Comparison of ENCODE assay signal across 8 cellular contexts in genomic region chr1:39816431-39817090, GRCh38. TPM values are rescaled to one million over a fixed set of nuclear protein-coding genes. Genes with fewer than 3 reads are reported as not detected.
DNase-seq lines count a peak whose midpoint lies in the region; ATAC-seq, FAIRE-seq and TF ChIP-seq lines count a peak whose summit lies in the region.

No MANE protein-coding gene starts in this region.

- H3K36me3 Mint-ChIP-seq in activated CD8-positive, alpha-beta T cell treated with anti-CD3 and anti-CD28 coated beads, Interleukin-2, amount 10 ng/mL, durations not matched to agents 7 days and 5 days (ENCODE audit: low read depth), result no peaks in the 10 kb centered on the region
- no peaks in the 10 kb centered on the region for H3K36me3 Mint-ChIP-seq in mesothelial cell of epicardium

- peak; percentile 98 for FAIRE-seq in H1 (lab: Jason Lieb, UNC)

- H3K27me3 Mint-ChIP-seq in activated CD8-positive, alpha-beta T cell treated with anti-CD3 and anti-CD28 coated beads, Interleukin-2, amount 10 ng/mL, durations not matched to agents 7 days and 5 days (ENCODE audit: low read depth), result peaks cover 30% of the 10 kb centered on the region
- H3K27me3 Mint-ChIP-seq in mesothelial cell of epicardium (ENCODE audit: low read depth), result peaks cover 13% of the 10 kb centered on the region

- no peak overlapping the region for H4K8ac ChIP-seq in H1 (ENCODE audit: extremely low read depth, insufficient read depth, low read length)

- no peak overlapping the region for H3K14ac ChIP-seq in H1 (ENCODE audit: insufficient read length)

- H3K79me1 ChIP-seq in H1 (ENCODE audit: low read depth, low read length), result no peaks in the 10 kb centered on the region

- H3K27ac Mint-ChIP-seq in activated CD8-positive, alpha-beta T cell treated with anti-CD3 and anti-CD28 coated beads, Interleukin-2, amount 10 ng/mL, durations not matched to agents 7 days and 5 days, result no peak overlapping the region
- H3K27ac Mint-ChIP-seq in mesothelial cell of epicardium, result no peak overlapping the region

- H4K5ac ChIP-seq in H1 (ENCODE audit: insufficient read length, low read depth, low read length), result no peak overlapping the region

- H3K56ac ChIP-seq in H1 (replicated peaks; ENCODE audit: insufficient read length, low read depth, low read length), result no peak overlapping the region

- H3K23ac ChIP-seq in H1 (ENCODE audit: insufficient read length), result no peak overlapping the region

- H3K9me3 Mint-ChIP-seq in activated CD8-positive, alpha-beta T cell treated with anti-CD3 and anti-CD28 coated beads, Interleukin-2, amount 10 ng/mL, durations not matched to agents 7 days and 5 days (ENCODE audit: insufficient read depth), result no peaks in the 10 kb centered on the region
- H3K9me3 Mint-ChIP-seq in mesothelial cell of epicardium, result no peaks in the 10 kb centered on the region

- no peak overlapping the region for H3K4me3 ChIP-seq in H1 (ENCODE audit: extremely low read depth in 1 of 4, insufficient read depth in 2 of 4, low read depth in 3 of 4, low read length in 4 of 4)

- H3K9me3 ChIP-seq in H1 (ENCODE audit: insufficient read depth in 2 of 2, low read depth in 1 of 2, low read length in 1 of 2), result no peaks in the 10 kb centered on the region

- peak; percentile 14 for DNase-seq in COR-L47 (lab: John Stamatoyannopoulos, UW)
- DNase-seq in NCI-H774 (lab: John Stamatoyannopoulos, UW), result peak; percentile 84
- peak; percentile 63 for DNase-seq in activated CD8-positive, alpha-beta T cell treated with anti-CD3 and anti-CD28 coated beads, Interleukin-2, amount 10 ng/mL, durations not matched to agents 7 days and 5 days
- peak; percentile 43 to 92 for DNase-seq in H1 (ENCODE audit: low read depth in 1 of 2, low spot score in 2 of 2)
- peak in 1 of 2 experiments; percentile 78 for DNase-seq in mesothelial cell of epicardium (ENCODE audit: low spot score in 2 of 2, unreplicated experiment in 2 of 2)
- DNase-seq in stimulated activated naive CD4-positive, alpha-beta T cell treated with Interleukin-2 at 50 U/mL for 16 hours (lab: John Stamatoyannopoulos, UW), result peak; percentile 54

- H3K79me2 ChIP-seq in H1 (ENCODE audit: control insufficient read depth in 1 of 2, insufficient read depth in 2 of 2, low read length in 2 of 2), result no peaks in the 10 kb centered on the region

- no peak for TF ChIP-seq EP300 in H1 (IDR thresholded peaks at IDR 0.05; ENCODE audit: borderline replicate concordance in 1 of 2, low read depth in 2 of 2, low read length in 2 of 2)

- H3K36me3 ChIP-seq in H1 (ENCODE audit: control insufficient read depth in 2 of 4, insufficient read depth in 4 of 4, low read length in 3 of 4), result no peaks in the 10 kb centered on the region

- 0 out of 2 replicates have a peak overlapping the region, but pooled peaks have one; percentile 19 for H2BK12ac ChIP-seq in H1 (ENCODE audit: low read depth, low read length)

- H3K4me3 Mint-ChIP-seq in activated CD8-positive, alpha-beta T cell treated with anti-CD3 and anti-CD28 coated beads, Interleukin-2, amount 10 ng/mL, durations not matched to agents 7 days and 5 days, result peak overlapping the region; percentile 44
- no peak overlapping the region for H3K4me3 Mint-ChIP-seq in mesothelial cell of epicardium

- no peak overlapping the region for H2BK15ac ChIP-seq in H1 (ENCODE audit: low read length)

- H3K4ac ChIP-seq in H1 (replicated peaks; ENCODE audit: insufficient read length, low read depth, low read length), result no peak overlapping the region

- no peak overlapping the region for H3K18ac ChIP-seq in H1 (ENCODE audit: extremely low read depth, low read length)

- CTCF ChIA-PET in activated CD8-positive, alpha-beta T cell treated with anti-CD3 and anti-CD28 coated beads, Interleukin-2, amount 10 ng/mL, durations not matched to agents 7 days and 5 days (lab: Charles Lee), result interaction anchor here (0.6 to 3.9 kb wide), 17 partner anchors 14 to 217 kb away, joined by 3 to 42 read pairs (median 4); partner anchors contain the start of gene MYCL
- CTCF ChIA-PET in H1 (lab: Charles Lee; ENCODE audit: partially characterized antibody), result interaction anchor here (0.6 to 7.6 kb wide), 34 partner anchors 11 to 522 kb away, joined by 3 to 79 read pairs (median 4); partner anchors contain the start of gene MYCL

- no peaks in the 10 kb centered on the region for H4K20me1 ChIP-seq in H1 (replicated peaks in 1 of 2; ENCODE audit: control insufficient read depth in 1 of 2, insufficient read depth in 2 of 2, low read length in 2 of 2)

- H2BK20ac ChIP-seq in H1 (ENCODE audit: low read length), result no peak overlapping the region

- ATAC-seq in GM19395 (IDR thresholded peaks at IDR 0.05; ENCODE audit: unreplicated experiment), result peak; percentile 47
- peak; percentile 44 for ATAC-seq in HG03439 (IDR thresholded peaks at IDR 0.05; ENCODE audit: unreplicated experiment)
- peak; percentile 71 for ATAC-seq in activated CD8-positive, alpha-beta T cell treated with anti-CD3 and anti-CD28 coated beads, Interleukin-2, amount 10 ng/mL, durations not matched to agents 7 days and 5 days

- no peak for TF ChIP-seq POLR2A in H1 (IDR thresholded peaks at IDR 0.05; ENCODE audit: control extremely low read depth in 1 of 2, low read depth in 2 of 2, low read length in 2 of 2)

- H2BK5ac ChIP-seq in H1 (ENCODE audit: low read depth, low read length), result no peak overlapping the region; the same call in 1 of the 2 replicates

- no peaks in the 10 kb centered on the region for H3K23me2 ChIP-seq in H1 (ENCODE audit: low read depth, low read length)

- H2AFZ ChIP-seq in H1 (ENCODE audit: low read length), result no peak overlapping the region

- no peak overlapping the region for H3K4me2 ChIP-seq in H1 (ENCODE audit: insufficient read depth in 1 of 2, low read depth in 2 of 2, low read length in 2 of 2)

- H4K91ac ChIP-seq in H1 (replicated peaks; ENCODE audit: insufficient read length, low read length), result no peak overlapping the region

- TF ChIP-seq CTCF in H1 (IDR thresholded peaks at IDR 0.05; ENCODE audit: control extremely low read depth in 1 of 3, insufficient read depth in 1 of 3, low read depth in 1 of 3, low read length in 3 of 3) (peak; percentile 81 to 85 (median 82)), mesothelial cell of epicardium (IDR thresholded peaks at IDR 0.05; ENCODE audit: unreplicated experiment) (peak; percentile 87)

- POLR2A ChIA-PET in activated CD8-positive, alpha-beta T cell treated with anti-CD3 and anti-CD28 coated beads, Interleukin-2, amount 10 ng/mL, durations not matched to agents 7 days and 5 days (lab: Charles Lee), result no interaction called here
- POLR2A ChIA-PET in H1 (lab: Charles Lee; ENCODE audit: partially characterized antibody), result interaction anchor here (1.0 to 1.7 kb wide), 3 partner anchors 138 to 224 kb away, joined by 3 to 5 read pairs (median 4); partner anchors contain the start of genes CAP1 and MFSD2A

- peaks cover 7% of the 10 kb centered on the region for H3K4me1 Mint-ChIP-seq in activated CD8-positive, alpha-beta T cell treated with anti-CD3 and anti-CD28 coated beads, Interleukin-2, amount 10 ng/mL, durations not matched to agents 7 days and 5 days (ENCODE audit: low read depth)
- no peaks in the 10 kb centered on the region for H3K4me1 Mint-ChIP-seq in mesothelial cell of epicardium

- H2BK120ac ChIP-seq in H1 (replicated peaks; ENCODE audit: low read depth, low read length), result no peak overlapping the region

- no peak overlapping the region for H2AK5ac ChIP-seq in H1 (ENCODE audit: low read depth, low read length)

- H3K27ac ChIP-seq in H1 (ENCODE audit: low read depth, low read length), result no peak overlapping the region

- H3K9ac ChIP-seq in H1 (replicated peaks in 1 of 4; ENCODE audit: extremely low read depth in 1 of 4, low read depth in 3 of 4, low read length in 3 of 4), result no peak overlapping the region

- H3K4me1 ChIP-seq in H1 (replicated peaks in 1 of 4; ENCODE audit: control insufficient read depth in 3 of 4, insufficient read depth in 4 of 4, low read length in 3 of 4), result no peaks in the 10 kb centered on the region

- peak; percentile 86 to 89 for TF ChIP-seq RAD21 in H1 (IDR thresholded peaks at IDR 0.05 in 1 of 2, conservative IDR thresholded peaks at IDR 0.05 in 1 of 2; ENCODE audit: low read depth in 2 of 2, low read length in 2 of 2)

- WGBS in H1 (ENCODE audit: extremely low coverage in 1 of 2, insufficient coverage in 1 of 2, insufficient read length in 1 of 2, insufficient replicate concordance in 2 of 2, low coverage in 1 of 2, low lambda C conversion rate in 2 of 2, missing lambda C conversion rate in 1 of 2), 2 experiments, result 29% methylated on average over 11 of the region's 11 CpGs; no CpG with 5 or more reads in 1 of the 2 experiments

- H3K27me3 ChIP-seq in H1 (replicated peaks in 1 of 4; ENCODE audit: control insufficient read depth in 3 of 4, extremely low read depth in 1 of 4, insufficient read depth in 3 of 4, low read length in 3 of 4), result no peaks in the 10 kb centered on the region; a peak in 1 of 7 replicates

TF ChIP-seq in H1, 55 proteins besides CTCF, POLR2A, EP300 and RAD21 (continues in another document):
- TF ChIP-seq TEAD4 (IDR thresholded peaks at IDR 0.05; ENCODE audit: low read depth, low read length), result peak; percentile 39; the same call in 1 of the 2 replicates

RNA-seq across cellular contexts. Expression of gene BMP8B, which starts 27.9 kb away (rescaled TPM):
- total RNA-seq in activated CD8-positive, alpha-beta T cell treated with anti-CD3 and anti-CD28 coated beads, Interleukin-2, amount 10 ng/mL, durations not matched to agents 7 days and 5 days, result under 1 TPM; 0.08 to 0.26 TPM
- 0.37 and 0.54 TPM in 2 replicates for total RNA-seq in H1 (2021; fragmentation: NEBNext Ultra II Directional; extraction: Animal tissue kit (Norgen Biotek cat#: 25700))
- polyA plus RNA-seq in H1 (2011; rRNA removed), result 0.50 and 0.52 TPM in 2 replicates
- polyA plus RNA-seq in H1 (2011; cell fraction: cytosol; rRNA removed), result 0.49 TPM
- 0.58 TPM for polyA plus RNA-seq in H1 (2011; cell fraction: nucleus; rRNA removed)
- 0.44 to 0.70 TPM (median 0.60 TPM) in 4 replicates for polyA plus RNA-seq in H1 (2012, experiment 1 of 2)
- polyA plus RNA-seq in H1 (2012, experiment 2 of 2), result 0.25 TPM
- 0.49 TPM for polyA plus RNA-seq in H1 (2013, experiment 1 of 2)
- polyA plus RNA-seq in H1 (2013, experiment 2 of 2), result 0.53 TPM
- 0.63 TPM in 2 replicates for polyA minus RNA-seq in H1 (2011; rRNA and poly(A)+ RNA removed)
- polyA minus RNA-seq in H1 (2011; cell fraction: cytosol; rRNA and poly(A)+ RNA removed), result 0.59 TPM
- 0.40 TPM for polyA minus RNA-seq in H1 (2011; cell fraction: nucleus; rRNA and poly(A)+ RNA removed)
- 0.14 to 0.31 TPM (median 0.18 TPM) in 3 replicates for total RNA-seq in mesothelial cell of epicardium

RNA-seq across cellular contexts. Expression of gene OXCT2, which starts 45.4 kb away (rescaled TPM):
- total RNA-seq in activated CD8-positive, alpha-beta T cell treated with anti-CD3 and anti-CD28 coated beads, Interleukin-2, amount 10 ng/mL, durations not matched to agents 7 days and 5 days, result under 1 TPM; 0.32 to 0.47 TPM
- 2.9 TPM in 2 replicates for total RNA-seq in H1 (2021; fragmentation: NEBNext Ultra II Directional; extraction: Animal tissue kit (Norgen Biotek cat#: 25700))
- 2.6 and 3.4 TPM in 2 replicates for polyA plus RNA-seq in H1 (2011; rRNA removed)
- polyA plus RNA-seq in H1 (2011; cell fraction: cytosol; rRNA removed), result 3.6 TPM
- polyA plus RNA-seq in H1 (2011; cell fraction: nucleus; rRNA removed), result 5.4 TPM
- 1.7 to 3.9 TPM (median 3.1 TPM) in 4 replicates for polyA plus RNA-seq in H1 (2012, experiment 1 of 2)
- polyA plus RNA-seq in H1 (2012, experiment 2 of 2), result 2.0 TPM
- 1.5 TPM for polyA plus RNA-seq in H1 (2013, experiment 1 of 2)
- 1.5 TPM for polyA plus RNA-seq in H1 (2013, experiment 2 of 2)
- polyA minus RNA-seq in H1 (2011; rRNA and poly(A)+ RNA removed), result 3.0 and 3.5 TPM in 2 replicates
- polyA minus RNA-seq in H1 (2011; cell fraction: cytosol; rRNA and poly(A)+ RNA removed), result 1.2 TPM
- 4.5 TPM for polyA minus RNA-seq in H1 (2011; cell fraction: nucleus; rRNA and poly(A)+ RNA removed)
- total RNA-seq in mesothelial cell of epicardium, result 0.20 to 0.65 TPM (median 0.22 TPM) in 3 replicates
